Comparison of ENCODE assay signal across 1 cellular context in genomic region chr5:17221843-17222614, GRCh38.
TF ChIP-seq lines count a peak whose summit lies in the region.

No MANE protein-coding gene starts in this region.

TF ChIP-seq in GM12878, 131 proteins besides CTCF, POLR2A, EP300 and RAD21 (continued from another document and continues in another):
- peak; percentile 25; the same call in 1 of the 2 replicates for TF ChIP-seq ZNF687 (IDR thresholded peaks at IDR 0.05)
- TF ChIP-seq HDAC6 (IDR thresholded peaks at IDR 0.05; ENCODE audit: unreplicated experiment) = no peak
- TF ChIP-seq CEBPZ (IDR thresholded peaks at IDR 0.05; ENCODE audit: low read depth, low read length) = no peak
- TF ChIP-seq E4F1 (IDR thresholded peaks at IDR 0.05; ENCODE audit: borderline replicate concordance, partially characterized antibody) = no peak
- no peak for TF ChIP-seq BCLAF1 (IDR thresholded peaks at IDR 0.05)
- TF ChIP-seq SP1 (IDR thresholded peaks at IDR 0.05; ENCODE audit: low read depth, low read length) = no peak
- peak; percentile 51 for TF ChIP-seq CUX1 (IDR thresholded peaks at IDR 0.05; ENCODE audit: insufficient replicate concordance, low read depth, low read length)
- no peak for TF ChIP-seq ZBTB40 (IDR thresholded peaks at IDR 0.05; ENCODE audit: borderline replicate concordance)
- no peak for TF ChIP-seq BRCA1 (IDR thresholded peaks at IDR 0.05; ENCODE audit: low read depth, low read length)
- peak; percentile 22; the same call in 1 of the 2 replicates for TF ChIP-seq MTA2 (IDR thresholded peaks at IDR 0.05; ENCODE audit: low read depth)
- TF ChIP-seq GABPA (IDR thresholded peaks at IDR 0.05; ENCODE audit: low read depth) = no peak
- peak; percentile 41 for TF ChIP-seq IKZF1 (conservative IDR thresholded peaks at IDR 0.05)
- no peak for TF ChIP-seq NFIC (IDR thresholded peaks at IDR 0.05; ENCODE audit: low read depth, low read length)
- TF ChIP-seq ESRRA (IDR thresholded peaks at IDR 0.05; ENCODE audit: low read length) = no peak
- no peak for TF ChIP-seq NRF1 (conservative IDR thresholded peaks at IDR 0.05; ENCODE audit: low read depth, low read length)
- TF ChIP-seq SMAD1 (IDR thresholded peaks at IDR 0.05; ENCODE audit: low read depth, partially characterized antibody) = no peak
- no peak for TF ChIP-seq ZNF384 (IDR thresholded peaks at IDR 0.05; ENCODE audit: borderline replicate concordance, low read depth, low read length)
- no peak for TF ChIP-seq KAT2A (conservative IDR thresholded peaks at IDR 0.05; ENCODE audit: control insufficient read depth, low read depth, low read length)
- no peak for TF ChIP-seq EED (IDR thresholded peaks at IDR 0.05; ENCODE audit: low read depth)
- TF ChIP-seq PBX3 (IDR thresholded peaks at IDR 0.05; ENCODE audit: insufficient replicate concordance, low read depth, low read length) = no peak
- TF ChIP-seq MEF2B (IDR thresholded peaks at IDR 0.05; ENCODE audit: partially characterized antibody, poor library complexity, severe bottlenecking) = peak; percentile 40
- no peak for TF ChIP-seq TARDBP (IDR thresholded peaks at IDR 0.05; ENCODE audit: borderline replicate concordance)
- TF ChIP-seq HDGF (IDR thresholded peaks at IDR 0.05) = no peak
- TF ChIP-seq CBX5 (IDR thresholded peaks at IDR 0.05; ENCODE audit: low read depth) = no peak
- no peak for TF ChIP-seq RELA (IDR thresholded peaks at IDR 0.05; ENCODE audit: borderline replicate concordance, partially characterized antibody)
- TF ChIP-seq FOXM1 (IDR thresholded peaks at IDR 0.05; ENCODE audit: low read depth, low read length) = no peak
- TF ChIP-seq PKNOX1 (IDR thresholded peaks at IDR 0.05) = peak; percentile 90
- no peak for TF ChIP-seq MEF2A (IDR thresholded peaks at IDR 0.05; ENCODE audit: insufficient read depth, low read depth, low read length)
- TF ChIP-seq SREBF1 (IDR thresholded peaks at IDR 0.05; ENCODE audit: low read length) = no peak
- TF ChIP-seq KLF5 (IDR thresholded peaks at IDR 0.05; ENCODE audit: partially characterized antibody) = no peak
